ENCODE assay signal across 1 cellular context in the genomic region with DNA sequence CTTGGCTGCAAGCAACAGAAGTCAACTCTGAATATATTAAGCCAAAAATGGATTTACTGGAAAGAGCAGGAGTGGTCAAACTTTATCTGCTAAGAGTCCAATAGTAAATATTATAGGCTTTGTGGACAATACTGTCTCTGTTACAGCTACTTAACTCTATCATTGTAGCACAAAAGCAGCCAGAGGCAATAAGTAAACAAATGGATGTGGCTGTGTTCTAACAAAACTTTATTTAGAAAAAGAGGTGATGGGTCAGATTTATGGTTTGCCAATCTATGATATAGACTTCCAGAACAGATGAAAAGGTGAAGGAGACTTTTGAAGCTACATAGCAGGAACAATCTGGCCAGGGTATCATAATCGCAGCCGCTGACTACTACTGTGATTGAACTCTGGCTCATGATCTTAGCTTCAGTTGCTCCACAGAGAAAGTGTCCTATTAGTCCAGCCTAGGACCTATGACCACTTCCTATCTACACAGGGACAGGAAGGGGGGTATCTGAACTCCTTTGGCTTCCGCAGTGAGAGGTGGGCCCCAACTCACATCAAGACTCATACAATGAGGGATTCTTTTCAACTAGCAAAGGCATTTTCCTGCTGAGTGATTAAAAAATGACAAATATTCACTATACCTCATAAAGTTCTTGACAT.
TF ChIP-seq lines count a peak whose summit lies in the region.

No MANE protein-coding gene starts in this region.

TF ChIP-seq in HepG2, 621 proteins besides CTCF, POLR2A, EP300 and RAD21 (continued from another document and continues in another):
- TF ChIP-seq, protein P1, sequence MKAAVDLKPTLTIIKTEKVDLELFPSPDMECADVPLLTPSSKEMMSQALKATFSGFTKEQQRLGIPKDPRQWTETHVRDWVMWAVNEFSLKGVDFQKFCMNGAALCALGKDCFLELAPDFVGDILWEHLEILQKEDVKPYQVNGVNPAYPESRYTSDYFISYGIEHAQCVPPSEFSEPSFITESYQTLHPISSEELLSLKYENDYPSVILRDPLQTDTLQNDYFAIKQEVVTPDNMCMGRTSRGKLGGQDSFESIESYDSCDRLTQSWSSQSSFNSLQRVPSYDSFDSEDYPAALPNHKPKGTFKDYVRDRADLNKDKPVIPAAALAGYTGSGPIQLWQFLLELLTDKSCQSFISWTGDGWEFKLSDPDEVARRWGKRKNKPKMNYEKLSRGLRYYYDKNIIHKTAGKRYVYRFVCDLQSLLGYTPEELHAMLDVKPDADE (CRISPR knock-in tag; IDR thresholded peaks at IDR 0.05), result no peak
- TF ChIP-seq HMG20A (CRISPR knock-in tag; IDR thresholded peaks at IDR 0.05; ENCODE audit: borderline replicate concordance), result no peak
- TF ChIP-seq, protein P2, sequence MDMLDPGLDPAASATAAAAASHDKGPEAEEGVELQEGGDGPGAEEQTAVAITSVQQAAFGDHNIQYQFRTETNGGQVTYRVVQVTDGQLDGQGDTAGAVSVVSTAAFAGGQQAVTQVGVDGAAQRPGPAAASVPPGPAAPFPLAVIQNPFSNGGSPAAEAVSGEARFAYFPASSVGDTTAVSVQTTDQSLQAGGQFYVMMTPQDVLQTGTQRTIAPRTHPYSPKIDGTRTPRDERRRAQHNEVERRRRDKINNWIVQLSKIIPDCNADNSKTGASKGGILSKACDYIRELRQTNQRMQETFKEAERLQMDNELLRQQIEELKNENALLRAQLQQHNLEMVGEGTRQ (IDR thresholded peaks at IDR 0.05; ENCODE audit: low read depth, low read length), result no peak
- TF ChIP-seq, protein P2 (CRISPR knock-in tag; IDR thresholded peaks at IDR 0.05; ENCODE audit: borderline replicate concordance), result no peak
- peak; percentile 56 for TF ChIP-seq BCL6 (CRISPR knock-in tag; IDR thresholded peaks at IDR 0.05)
- TF ChIP-seq, protein P3, sequence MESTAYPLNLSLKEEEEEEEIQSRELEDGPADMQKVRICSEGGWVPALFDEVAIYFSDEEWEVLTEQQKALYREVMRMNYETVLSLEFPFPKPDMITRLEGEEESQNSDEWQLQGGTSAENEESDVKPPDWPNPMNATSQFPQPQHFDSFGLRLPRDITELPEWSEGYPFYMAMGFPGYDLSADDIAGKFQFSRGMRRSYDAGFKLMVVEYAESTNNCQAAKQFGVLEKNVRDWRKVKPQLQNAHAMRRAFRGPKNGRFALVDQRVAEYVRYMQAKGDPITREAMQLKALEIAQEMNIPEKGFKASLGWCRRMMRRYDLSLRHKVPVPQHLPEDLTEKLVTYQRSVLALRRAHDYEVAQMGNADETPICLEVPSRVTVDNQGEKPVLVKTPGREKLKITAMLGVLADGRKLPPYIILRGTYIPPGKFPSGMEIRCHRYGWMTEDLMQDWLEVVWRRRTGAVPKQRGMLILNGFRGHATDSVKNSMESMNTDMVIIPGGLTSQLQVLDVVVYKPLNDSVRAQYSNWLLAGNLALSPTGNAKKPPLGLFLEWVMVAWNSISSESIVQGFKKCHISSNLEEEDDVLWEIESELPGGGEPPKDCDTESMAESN (CRISPR knock-in tag; conservative IDR thresholded peaks at IDR 0.05), result no peak
- no peak for TF ChIP-seq ZFP36L1 (CRISPR knock-in tag; IDR thresholded peaks at IDR 0.05)
- TF ChIP-seq, protein P4, sequence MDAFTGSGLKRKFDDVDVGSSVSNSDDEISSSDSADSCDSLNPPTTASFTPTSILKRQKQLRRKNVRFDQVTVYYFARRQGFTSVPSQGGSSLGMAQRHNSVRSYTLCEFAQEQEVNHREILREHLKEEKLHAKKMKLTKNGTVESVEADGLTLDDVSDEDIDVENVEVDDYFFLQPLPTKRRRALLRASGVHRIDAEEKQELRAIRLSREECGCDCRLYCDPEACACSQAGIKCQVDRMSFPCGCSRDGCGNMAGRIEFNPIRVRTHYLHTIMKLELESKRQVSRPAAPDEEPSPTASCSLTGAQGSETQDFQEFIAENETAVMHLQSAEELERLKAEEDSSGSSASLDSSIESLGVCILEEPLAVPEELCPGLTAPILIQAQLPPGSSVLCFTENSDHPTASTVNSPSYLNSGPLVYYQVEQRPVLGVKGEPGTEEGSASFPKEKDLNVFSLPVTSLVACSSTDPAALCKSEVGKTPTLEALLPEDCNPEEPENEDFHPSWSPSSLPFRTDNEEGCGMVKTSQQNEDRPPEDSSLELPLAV (CRISPR knock-in tag; conservative IDR thresholded peaks at IDR 0.05; ENCODE audit: low read depth), result no peak
- no peak for TF ChIP-seq TFDP1 (CRISPR knock-in tag; IDR thresholded peaks at IDR 0.05; ENCODE audit: borderline replicate concordance)
- TF ChIP-seq ZNF318 (CRISPR knock-in tag; IDR thresholded peaks at IDR 0.05), result no peak
- peak; percentile 48; the same call in 1 of the 2 replicates for TF ChIP-seq NCOA2 (CRISPR knock-in tag; IDR thresholded peaks at IDR 0.05)
- TF ChIP-seq SRY (CRISPR knock-in tag; IDR thresholded peaks at IDR 0.05), result no peak
- TF ChIP-seq SRSF9 (IDR thresholded peaks at IDR 0.05; ENCODE audit: borderline replicate concordance, insufficient read depth, low read depth, low read length, poor library complexity, severe bottlenecking), result no peak
- TF ChIP-seq ZBTB7A (CRISPR knock-in tag; IDR thresholded peaks at IDR 0.05), result no peak
- TF ChIP-seq PAX8 (CRISPR knock-in tag; IDR thresholded peaks at IDR 0.05; ENCODE audit: borderline replicate concordance), result no peak
- TF ChIP-seq, protein P5, sequence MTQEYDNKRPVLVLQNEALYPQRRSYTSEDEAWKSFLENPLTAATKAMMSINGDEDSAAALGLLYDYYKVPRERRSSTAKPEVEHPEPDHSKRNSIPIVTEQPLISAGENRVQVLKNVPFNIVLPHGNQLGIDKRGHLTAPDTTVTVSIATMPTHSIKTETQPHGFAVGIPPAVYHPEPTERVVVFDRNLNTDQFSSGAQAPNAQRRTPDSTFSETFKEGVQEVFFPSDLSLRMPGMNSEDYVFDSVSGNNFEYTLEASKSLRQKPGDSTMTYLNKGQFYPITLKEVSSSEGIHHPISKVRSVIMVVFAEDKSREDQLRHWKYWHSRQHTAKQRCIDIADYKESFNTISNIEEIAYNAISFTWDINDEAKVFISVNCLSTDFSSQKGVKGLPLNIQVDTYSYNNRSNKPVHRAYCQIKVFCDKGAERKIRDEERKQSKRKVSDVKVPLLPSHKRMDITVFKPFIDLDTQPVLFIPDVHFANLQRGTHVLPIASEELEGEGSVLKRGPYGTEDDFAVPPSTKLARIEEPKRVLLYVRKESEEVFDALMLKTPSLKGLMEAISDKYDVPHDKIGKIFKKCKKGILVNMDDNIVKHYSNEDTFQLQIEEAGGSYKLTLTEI (CRISPR knock-in tag; conservative IDR thresholded peaks at IDR 0.05), result no peak
- TF ChIP-seq PLRG1 (conservative IDR thresholded peaks at IDR 0.05), result no peak
- peak; percentile 59; the same call in 1 of the 2 replicates for TF ChIP-seq SOX5 (CRISPR knock-in tag; IDR thresholded peaks at IDR 0.05; ENCODE audit: borderline replicate concordance)
- no peak for TF ChIP-seq ZNF629 (CRISPR knock-in tag; conservative IDR thresholded peaks at IDR 0.05)
- no peak for TF ChIP-seq ZNF446 (CRISPR knock-in tag; IDR thresholded peaks at IDR 0.05)
- TF ChIP-seq IKZF1 (IDR thresholded peaks at IDR 0.05), result no peak
- no peak for TF ChIP-seq AFF4 (CRISPR knock-in tag; IDR thresholded peaks at IDR 0.05)
- no peak for TF ChIP-seq MTERF4 (CRISPR knock-in tag; IDR thresholded peaks at IDR 0.05)
- no peak for TF ChIP-seq FOXK2 (IDR thresholded peaks at IDR 0.05)
- no peak for TF ChIP-seq SCMH1 (CRISPR knock-in tag; IDR thresholded peaks at IDR 0.05; ENCODE audit: borderline replicate concordance)
